ENCODE assay signal across 8 cellular contexts in genomic region chr1:16351994-16352841, GRCh38. TPM values are rescaled to one million over a fixed set of nuclear protein-coding genes. Genes with fewer than 3 reads are reported as not detected.
A peak's percentile ranks its signal among the peaks of the same experiment; 100 is the strongest.
DNase-seq lines count a peak whose midpoint lies in the region; ATAC-seq and TF ChIP-seq lines count a peak whose summit lies in the region.

Gene FBXO42, minus strand, starts transcription at chr1:16352480. Its CDS starts 37,062 bp downstream, at chr1:16315418.

- peak; percentile 87 for DNase-seq in DMS153 (lab: John Stamatoyannopoulos, UW)
- peak; percentile 97 for DNase-seq in OCI-M1 (lab: John Stamatoyannopoulos, UW)
- DNase-seq in activated T-cell treated with anti-CD3 and anti-CD28 coated beads for 24 hours (ENCODE audit: low read depth), result peak; percentile 90
- peak; percentile 37 for DNase-seq in epithelial cell of prostate (ENCODE audit: low read depth, low spot score)
- peak; percentile 93 for DNase-seq in mucosa of gallbladder (ENCODE audit: low spot score)
- DNase-seq in stimulated activated CD8-positive, alpha-beta memory T cell treated with anti-CD3 and anti-CD28 coated beads, Interleukin-4, amount 100 ng/mL, for 4 hours (ENCODE audit: low read depth in 2 of 2, low spot score in 1 of 2), result peak; percentile 66 to 79

- peak; percentile 19; the same call in 1 of the 2 replicates for TF ChIP-seq EP300 in Ishikawa (IDR thresholded peaks at IDR 0.05; ENCODE audit: borderline replicate concordance)

- TF ChIP-seq RAD21 in Ishikawa (IDR thresholded peaks at IDR 0.05; ENCODE audit: low read depth), result peak; percentile 14; the same call in 1 of the 2 replicates

- ATAC-seq in GM21576 (IDR thresholded peaks at IDR 0.05; ENCODE audit: unreplicated experiment), result peak; percentile 83

- H3K27ac ChIP-seq in epithelial cell of prostate, result peak within 1 kb of the TSS; percentile 86

TF ChIP-seq in Ishikawa, 13 proteins besides CTCF, POLR2A, EP300 and RAD21:
- TF ChIP-seq FOXM1 (IDR thresholded peaks at IDR 0.05; ENCODE audit: borderline replicate concordance, low read depth) (no peak), CREB1 (IDR thresholded peaks at IDR 0.05; ENCODE audit: low read depth) (no peak), MAX (IDR thresholded peaks at IDR 0.05) (peak; percentile 75), NFIC (IDR thresholded peaks at IDR 0.05) (no peak), EGR1 (IDR thresholded peaks at IDR 0.05) (no peak), YY1 (IDR thresholded peaks at IDR 0.05; ENCODE audit: low read depth) (peak; percentile 90), REST (IDR thresholded peaks at IDR 0.05; ENCODE audit: low read depth) (0 out of 2 replicates have a peak, but pooled peaks have one; percentile 11), TCF12 (IDR thresholded peaks at IDR 0.05; ENCODE audit: low read depth) (no peak), ZBTB7A (IDR thresholded peaks at IDR 0.05; ENCODE audit: low read depth) (peak; percentile 22; the same call in 1 of the 2 replicates), USF1 (IDR thresholded peaks at IDR 0.05) (0 out of 2 replicates have a peak, but pooled peaks have one; percentile 1), TEAD4 (IDR thresholded peaks at IDR 0.05) (peak; percentile 71), CEBPB (IDR thresholded peaks at IDR 0.05) (no peak), TAF1 (IDR thresholded peaks at IDR 0.05; ENCODE audit: low read depth) (peak; percentile 85)

RNA-seq across cellular contexts. Expression of gene FBXO42, which starts in this region (rescaled TPM):
- 20.8 TPM for total RNA-seq in mucosa of gallbladder

Comparison
In these comparisons a context has a peak if more than half of its experiments do, and no peak if none do; other contexts are left out.
1. Peak in every context shown above with its lines: DNase-seq, ATAC-seq and H3K27ac ChIP-seq.
2. DNase-seq: peak in every context shown above with its lines; median percentile 97 in OCI-M1; 93 in mucosa of gallbladder; 90 in activated T-cell treated with anti-CD3 and anti-CD28 coated beads for 24 hours; 87 in DMS153; 72 in stimulated activated CD8-positive, alpha-beta memory T cell treated with anti-CD3 and anti-CD28 coated beads, Interleukin-4, amount 100 ng/mL, for 4 hours; 37 in epithelial cell of prostate.